In the genomic region with DNA sequence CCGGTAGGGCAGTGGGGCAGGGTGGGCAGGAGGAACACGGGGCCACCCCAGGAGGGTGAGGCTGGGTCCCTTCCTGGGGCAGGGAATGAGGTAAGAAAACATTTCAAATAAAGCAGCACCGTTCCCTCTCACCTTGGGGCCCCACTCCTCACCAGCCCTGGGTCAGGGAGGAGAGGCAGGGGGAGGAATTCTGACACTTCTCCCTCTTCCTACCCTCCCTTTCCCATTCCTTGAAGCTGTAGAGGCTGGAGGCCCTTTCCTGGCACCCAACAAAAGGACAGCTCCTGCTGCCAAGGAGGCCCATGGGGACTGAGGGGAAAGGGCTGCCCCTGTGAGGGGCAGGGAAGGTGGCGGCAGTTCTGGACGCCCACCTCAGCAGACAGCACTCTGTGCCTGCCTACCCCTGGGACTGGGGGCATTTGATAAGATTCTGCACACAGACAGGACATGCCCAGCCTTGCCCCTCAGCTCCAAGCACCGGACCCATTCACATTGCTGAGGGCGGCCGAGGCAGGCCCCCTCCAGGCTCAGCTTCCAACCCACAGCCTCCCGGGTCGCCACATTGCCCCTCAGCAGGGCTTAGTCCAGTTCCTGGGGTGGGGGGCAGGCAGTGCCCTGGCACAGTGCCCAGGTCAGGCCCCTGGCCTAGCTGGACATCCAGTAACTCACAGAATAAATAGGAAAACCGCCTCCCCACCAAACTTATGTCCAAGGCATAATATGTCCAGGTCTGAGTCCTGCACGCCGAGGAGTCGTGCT, we compare ENCODE assay signal across 22 cellular contexts. TPM values are rescaled to one million over a fixed set of nuclear protein-coding genes. Genes with fewer than 3 reads are reported as not detected.
DNase-seq lines count a peak whose midpoint lies in the region; TF ChIP-seq lines count a peak whose summit lies in the region.
"Had no signal": no experiment of that assay in that cellular context is flagged by ENCODE, and none has a peak within 500 bp of the region (broad histone marks: within the 10 kb centered on the region; RNA-seq: fewer than 3 reads in every experiment).

No MANE protein-coding gene starts in this region.

- H3K4me1 ChIP-seq in HUES6 (ENCODE audit: control insufficient read depth, insufficient read depth, low read length), result peaks cover 28% of the 10 kb centered on the region
- peaks cover 15% of the 10 kb centered on the region for H3K4me1 ChIP-seq in endodermal cell (ENCODE audit: control insufficient read depth, insufficient read depth, low read length)
- H3K4me1 ChIP-seq in trophoblast cell (ENCODE audit: control insufficient read depth in 1 of 2, insufficient read depth in 2 of 2, low read length in 2 of 2), result peaks cover 31 to 42% of the 10 kb centered on the region in 2 experiments
- peaks cover 12% of the 10 kb centered on the region for H3K4me1 ChIP-seq in CD8-positive, alpha-beta memory T cell (ENCODE audit: insufficient read depth, low read length)

- H3K4me3 ChIP-seq in HUES6 (ENCODE audit: low read depth, low read length), result no peak overlapping the region
- H3K4me3 ChIP-seq in endodermal cell (ENCODE audit: low read length), result no peak overlapping the region
- no peak overlapping the region for H3K4me3 ChIP-seq in trophoblast cell (ENCODE audit: low read depth, low read length)
- no peak overlapping the region for H3K4me3 ChIP-seq in CD8-positive, alpha-beta memory T cell (ENCODE audit: low read length)
- H3K4me3 ChIP-seq: upper lobe of right lung had no signal

- H3K27ac ChIP-seq in HUES6 (ENCODE audit: low read depth, low read length) (no peak overlapping the region), endodermal cell (ENCODE audit: low read depth, low read length) (peak overlapping the region; percentile 30), trophoblast cell (ENCODE audit: low read depth, low read length) (peak overlapping the region; percentile 79)
- H3K27ac ChIP-seq in CD8-positive, alpha-beta memory T cell (ENCODE audit: low read depth, low read length), result no peak overlapping the region
- H3K27ac ChIP-seq: HL-60, upper lobe of right lung had no signal

- H3K4me3 Mint-ChIP-seq in activated CD4-positive, alpha-beta T cell treated with anti-CD3 and anti-CD28 coated beads, Interleukin-2, amount 10 ng/mL, durations not matched to agents 7 days and 5 days, result no peak overlapping the region
- H3K4me3 Mint-ChIP-seq in endodermal cell, result no peak overlapping the region
- no peak overlapping the region for H3K4me3 Mint-ChIP-seq in CD8-positive, alpha-beta memory T cell
- H3K4me3 Mint-ChIP-seq: activated naive CD8-positive, alpha-beta T cell treated with anti-CD3 and anti-CD28 coated beads for 36 hours; CD4-positive, CD25-positive, alpha-beta regulatory T cell had no signal

- peak overlapping the region; percentile 34 for H3K18ac ChIP-seq in trophoblast cell (ENCODE audit: low read length)

- H3K23ac ChIP-seq in trophoblast cell (ENCODE audit: low read length), result no peak overlapping the region

- H3K27me3 Mint-ChIP-seq in activated CD4-positive, alpha-beta T cell treated with anti-CD3 and anti-CD28 coated beads, Interleukin-2, amount 10 ng/mL, durations not matched to agents 7 days and 5 days, result no peaks in the 10 kb centered on the region
- H3K27me3 Mint-ChIP-seq in endodermal cell (ENCODE audit: insufficient read depth), result no peaks in the 10 kb centered on the region
- H3K27me3 Mint-ChIP-seq in CD8-positive, alpha-beta memory T cell, result no peaks in the 10 kb centered on the region
- H3K27me3 Mint-ChIP-seq: activated naive CD8-positive, alpha-beta T cell treated with anti-CD3 and anti-CD28 coated beads for 36 hours; CD4-positive, CD25-positive, alpha-beta regulatory T cell had no signal

- H3K14ac ChIP-seq in trophoblast cell (ENCODE audit: low read length), result peak overlapping the region; percentile 59

- peaks cover 15% of the 10 kb centered on the region for H3K79me1 ChIP-seq in trophoblast cell (ENCODE audit: low read length)

- no peak overlapping the region for H3K4me2 ChIP-seq in trophoblast cell (ENCODE audit: low read length)

- peak overlapping the region; percentile 49 for H4K91ac ChIP-seq in trophoblast cell (ENCODE audit: low read depth, low read length)

- POLR2A ChIA-PET in activated CD4-positive, alpha-beta T cell treated with anti-CD3 and anti-CD28 coated beads, Interleukin-2, amount 10 ng/mL, durations not matched to agents 7 days and 5 days (lab: Charles Lee), result no interaction called here
- POLR2A ChIA-PET in CD8-positive, alpha-beta memory T cell (lab: Charles Lee), result no interaction called here

- H2BK120ac ChIP-seq in trophoblast cell (ENCODE audit: insufficient read depth, low read length, poor library complexity), result no peak overlapping the region

- peak overlapping the region; percentile 16 for H4K12ac ChIP-seq in trophoblast cell (ENCODE audit: low read depth, low read length)

- TF ChIP-seq CTCF in endodermal cell (conservative IDR thresholded peaks at IDR 0.05), result no peak

- H3K9ac ChIP-seq in HUES6 (ENCODE audit: low read length) (peak overlapping the region; percentile 27), endodermal cell (ENCODE audit: extremely low read depth, low read length, poor library complexity, severe bottlenecking) (no peak overlapping the region), trophoblast cell (ENCODE audit: low read length) (peak overlapping the region; percentile 11)

- WGBS in endodermal cell (ENCODE audit: insufficient coverage in 1 of 2, insufficient read length in 1 of 2), 2 experiments, result 91 to 96% methylated on average over 10 to 14 of the region's 14 CpGs
- WGBS in trophoblast cell (ENCODE audit: extremely low coverage, insufficient coverage, insufficient read length), result no CpG with 5 or more reads among the region's 14 CpGs

- peak overlapping the region; percentile 18 for H4K8ac ChIP-seq in trophoblast cell (ENCODE audit: low read depth, low read length)

- H2BK5ac ChIP-seq in trophoblast cell (ENCODE audit: low read depth, low read length, poor library complexity), result peak overlapping the region; percentile 52

- H3K9me3 Mint-ChIP-seq in activated CD4-positive, alpha-beta T cell treated with anti-CD3 and anti-CD28 coated beads, Interleukin-2, amount 10 ng/mL, durations not matched to agents 7 days and 5 days, result no peaks in the 10 kb centered on the region
- H3K9me3 Mint-ChIP-seq in endodermal cell, result no peaks in the 10 kb centered on the region
- no peaks in the 10 kb centered on the region for H3K9me3 Mint-ChIP-seq in CD8-positive, alpha-beta memory T cell
- H3K9me3 Mint-ChIP-seq: activated naive CD8-positive, alpha-beta T cell treated with anti-CD3 and anti-CD28 coated beads for 36 hours; CD4-positive, CD25-positive, alpha-beta regulatory T cell had no signal

- H2AK5ac ChIP-seq in trophoblast cell (ENCODE audit: low read length), result peak overlapping the region; percentile 23

- H2BK12ac ChIP-seq in trophoblast cell (ENCODE audit: low read length), result no peak overlapping the region

- DNase-seq in activated CD4-positive, alpha-beta T cell treated with anti-CD3 and anti-CD28 coated beads, Interleukin-2, amount 10 ng/mL, durations not matched to agents 7 days and 5 days, result no peak
- no peak for DNase-seq in activated CD4-positive, alpha-beta T cell treated with anti-CD3 and anti-CD28 coated beads for 48 hours
- DNase-seq in endodermal cell (no peak), trophoblast cell (no peak), NCI-H2029 treated with DMSO at 0.1 percent for 48 hours (lab: John Stamatoyannopoulos, UW) (no peak)
- DNase-seq in activated CD4-positive, CD25-positive, alpha-beta regulatory T cell (lab: John Stamatoyannopoulos, UW), result no peak
- DNase-seq in CD8-positive, alpha-beta memory T cell, result no peak
- DNase-seq: activated CD8-positive, alpha-beta memory T cell treated with anti-CD3 and anti-CD28 coated beads, Interleukin-2, amount 50 U/mL, for 4 hours; activated naive CD8-positive, alpha-beta T cell treated with anti-CD3 and anti-CD28 coated beads for 36 hours; CD4-positive, CD25-positive, alpha-beta regulatory T cell; central memory CD4-positive, alpha-beta T cell; effector memory CD4-positive, alpha-beta T cell; hypothalamus; Kasumi-1; left colon; NCI-H1417; stimulated activated CD4-positive, alpha-beta T cell treated with anti-CD3 and anti-CD28 coated beads, Interleukin-4, amount 100 ng/mL, for 4 hours; T-helper 1 cell; upper lobe of right lung had no signal

- H3K36me3 ChIP-seq in HUES6 (ENCODE audit: control insufficient read depth, insufficient read depth, low read length) (peaks cover 71% of the 10 kb centered on the region), endodermal cell (ENCODE audit: control insufficient read depth, insufficient read depth, low read length) (peaks cover 70% of the 10 kb centered on the region), trophoblast cell (ENCODE audit: control insufficient read depth in 1 of 2, insufficient read depth in 2 of 2, low read length in 2 of 2) (peaks cover 57 to 71% of the 10 kb centered on the region in 2 experiments)
- peaks cover 36% of the 10 kb centered on the region for H3K36me3 ChIP-seq in CD8-positive, alpha-beta memory T cell (ENCODE audit: insufficient read depth, low read length)

- H3K4me1 Mint-ChIP-seq in activated CD4-positive, alpha-beta T cell treated with anti-CD3 and anti-CD28 coated beads, Interleukin-2, amount 10 ng/mL, durations not matched to agents 7 days and 5 days, result peaks cover 34% of the 10 kb centered on the region
- peaks cover 24% of the 10 kb centered on the region for H3K4me1 Mint-ChIP-seq in endodermal cell
- H3K4me1 Mint-ChIP-seq in CD8-positive, alpha-beta memory T cell, result peaks cover 18 to 25% (median 23%) of the 10 kb centered on the region in 3 donors

- H3K27me3 ChIP-seq in HUES6 (ENCODE audit: control insufficient read depth, insufficient read depth, low read length) (no peaks in the 10 kb centered on the region), endodermal cell (ENCODE audit: control insufficient read depth, insufficient read depth, low read length, poor library complexity, severe bottlenecking) (no peaks in the 10 kb centered on the region), trophoblast cell (ENCODE audit: insufficient read depth, low read length) (no peaks in the 10 kb centered on the region)
- no peaks in the 10 kb centered on the region for H3K27me3 ChIP-seq in CD8-positive, alpha-beta memory T cell (ENCODE audit: insufficient read depth, low read length, poor library complexity, severe bottlenecking)
- H3K27me3 ChIP-seq: upper lobe of right lung had no signal

- CTCF ChIA-PET in activated CD4-positive, alpha-beta T cell treated with anti-CD3 and anti-CD28 coated beads, Interleukin-2, amount 10 ng/mL, durations not matched to agents 7 days and 5 days (lab: Charles Lee), result interaction anchor here (9.6 kb wide), 1 partner anchor 17 kb away, joined by 55 read pairs; no protein-coding TSS in a partner anchor
- CTCF ChIA-PET in CD8-positive, alpha-beta memory T cell (lab: Charles Lee), result interaction anchor here (1.2 kb wide), 1 partner anchor 11 kb away, joined by 3 read pairs; no protein-coding TSS in a partner anchor

- peaks cover 11% of the 10 kb centered on the region for H3K79me2 ChIP-seq in trophoblast cell (ENCODE audit: control insufficient read depth, insufficient read depth, low read length, poor library complexity)

- H3K9me3 ChIP-seq in HUES6 (ENCODE audit: control insufficient read depth, insufficient read depth, low read depth, low read length) (no peaks in the 10 kb centered on the region), endodermal cell (ENCODE audit: control insufficient read depth, low read length) (no peaks in the 10 kb centered on the region), trophoblast cell (ENCODE audit: insufficient read depth, low read depth, low read length) (no peaks in the 10 kb centered on the region)
- no peaks in the 10 kb centered on the region for H3K9me3 ChIP-seq in CD8-positive, alpha-beta memory T cell (ENCODE audit: low read length)
- H3K9me3 ChIP-seq: upper lobe of right lung had no signal

- H3K4ac ChIP-seq in trophoblast cell (ENCODE audit: low read depth, low read length), result peak overlapping the region; percentile 17

- H3K27ac Mint-ChIP-seq in activated CD4-positive, alpha-beta T cell treated with anti-CD3 and anti-CD28 coated beads, Interleukin-2, amount 10 ng/mL, durations not matched to agents 7 days and 5 days, result peak overlapping the region; percentile 19
- H3K27ac Mint-ChIP-seq in endodermal cell, result no peak overlapping the region
- H3K27ac Mint-ChIP-seq in CD8-positive, alpha-beta memory T cell, result peak overlapping the region in 1 of 8 donors; percentile 45
- H3K27ac Mint-ChIP-seq: activated naive CD8-positive, alpha-beta T cell treated with anti-CD3 and anti-CD28 coated beads for 36 hours; CD4-positive, CD25-positive, alpha-beta regulatory T cell had no signal

- H2AFZ ChIP-seq in trophoblast cell (ENCODE audit: insufficient read depth, low read length, poor library complexity), result no peak overlapping the region

- H3K36me3 Mint-ChIP-seq in activated CD4-positive, alpha-beta T cell treated with anti-CD3 and anti-CD28 coated beads, Interleukin-2, amount 10 ng/mL, durations not matched to agents 7 days and 5 days (ENCODE audit: low read depth), result peaks cover 56% of the 10 kb centered on the region
- H3K36me3 Mint-ChIP-seq in endodermal cell (ENCODE audit: low read depth), result peaks cover 56% of the 10 kb centered on the region
- H3K36me3 Mint-ChIP-seq in CD8-positive, alpha-beta memory T cell, result peaks cover 0 to 78% (median 12%) of the 10 kb centered on the region in 3 donors

RNA-seq across cellular contexts. Expression of a gene that starts 6.2 kb away (rescaled TPM):
- total RNA-seq in activated CD4-positive, alpha-beta T cell treated with anti-CD3 and anti-CD28 coated beads, Interleukin-2, amount 10 ng/mL, durations not matched to agents 7 days and 5 days, result 100 to 1,000 TPM; 110 to 112 TPM
- total RNA-seq in endodermal cell, result 100 to 1,000 TPM; 118 to 144 TPM
- polyA plus RNA-seq in endodermal cell (2013, experiment 1 of 2), result 72.4 TPM
- polyA plus RNA-seq in endodermal cell (2013, experiment 2 of 2), result 72.5 TPM
- polyA plus RNA-seq in trophoblast cell (2013), result 78.0 and 80.6 TPM in 2 replicates
- 100 to 1,000 TPM in 1 of 2 experiments, 10 to 100 TPM in 1; 96.6 to 111 TPM for total RNA-seq in CD8-positive, alpha-beta memory T cell
- polyA plus RNA-seq in CD8-positive, alpha-beta memory T cell, result 15.4 TPM

RNA-seq across cellular contexts. Expression of a gene that starts 6.7 kb away (rescaled TPM):
- 10 to 100 TPM; 36.6 to 37.1 TPM for total RNA-seq in activated CD4-positive, alpha-beta T cell treated with anti-CD3 and anti-CD28 coated beads, Interleukin-2, amount 10 ng/mL, durations not matched to agents 7 days and 5 days
- 10 to 100 TPM; 28.8 to 33.1 TPM for total RNA-seq in endodermal cell
- 43.4 TPM for polyA plus RNA-seq in endodermal cell (2013, experiment 1 of 2)
- polyA plus RNA-seq in endodermal cell (2013, experiment 2 of 2), result 38.5 TPM
- 36.3 and 39.2 TPM in 2 replicates for polyA plus RNA-seq in trophoblast cell (2013)
- 10 to 100 TPM; 20.8 to 22.5 TPM for total RNA-seq in CD8-positive, alpha-beta memory T cell
- polyA plus RNA-seq in CD8-positive, alpha-beta memory T cell, result 37.5 TPM

RNA-seq across cellular contexts. Expression of a gene that starts 23.0 kb away (rescaled TPM):
- under 1 TPM in 1 of 2 experiments, not detected in 1; 0.30 TPM for total RNA-seq in activated CD4-positive, alpha-beta T cell treated with anti-CD3 and anti-CD28 coated beads, Interleukin-2, amount 10 ng/mL, durations not matched to agents 7 days and 5 days
- under 1 TPM in 1 of 2 donors, not detected in 1; 0.53 TPM for total RNA-seq in endodermal cell
- polyA plus RNA-seq in endodermal cell (2013, experiment 1 of 2), result not detected
- polyA plus RNA-seq in endodermal cell (2013, experiment 2 of 2), result 0.33 TPM
- polyA plus RNA-seq in trophoblast cell (2013), result 0.30 and 0.35 TPM in 2 replicates
- under 1 TPM in 1 of 2 experiments, not detected in 1; 0.11 TPM for total RNA-seq in CD8-positive, alpha-beta memory T cell
- polyA plus RNA-seq in CD8-positive, alpha-beta memory T cell, result 0.10 TPM
- total RNA-seq: A172; activated naive CD8-positive, alpha-beta T cell treated with anti-CD3 and anti-CD28 coated beads for 36 hours; CD4-positive, CD25-positive, alpha-beta regulatory T cell; upper lobe of right lung had no signal

RNA-seq across cellular contexts. Expression of a gene that starts 26.0 kb away (rescaled TPM):
- total RNA-seq in activated CD4-positive, alpha-beta T cell treated with anti-CD3 and anti-CD28 coated beads, Interleukin-2, amount 10 ng/mL, durations not matched to agents 7 days and 5 days, result 100 to 1,000 TPM; 186 to 195 TPM
- total RNA-seq in endodermal cell, result 10 to 100 TPM; 62.0 to 89.9 TPM
- polyA plus RNA-seq in endodermal cell (2013, experiment 1 of 2), result 51.0 TPM
- 48.4 TPM for polyA plus RNA-seq in endodermal cell (2013, experiment 2 of 2)
- 57.0 and 58.2 TPM in 2 replicates for polyA plus RNA-seq in trophoblast cell (2013)
- 100 to 1,000 TPM; 186 to 199 TPM for total RNA-seq in CD8-positive, alpha-beta memory T cell
- 78.0 TPM for polyA plus RNA-seq in CD8-positive, alpha-beta memory T cell

RNA-seq across cellular contexts. Expression of a gene that starts 51.8 kb away (rescaled TPM):
- total RNA-seq in activated CD4-positive, alpha-beta T cell treated with anti-CD3 and anti-CD28 coated beads, Interleukin-2, amount 10 ng/mL, durations not matched to agents 7 days and 5 days, result 10 to 100 TPM; 15.1 to 16.4 TPM
- total RNA-seq in endodermal cell, result 10 to 100 TPM; 20.9 to 23.4 TPM
- 10.5 TPM for polyA plus RNA-seq in endodermal cell (2013, experiment 1 of 2)
- polyA plus RNA-seq in endodermal cell (2013, experiment 2 of 2), result 12.0 TPM
- polyA plus RNA-seq in trophoblast cell (2013), result 11.6 and 11.7 TPM in 2 replicates
- total RNA-seq in CD8-positive, alpha-beta memory T cell, result 10 to 100 TPM; 16.2 to 16.5 TPM
- polyA plus RNA-seq in CD8-positive, alpha-beta memory T cell, result not detected

Comparison
In these comparisons a context has a peak if more than half of its experiments do, and no peak if none do; other contexts are left out.
1. H3K27ac ChIP-seq: peak in endodermal cell (single experiment) and trophoblast cell (single experiment); none in HUES6 (single experiment) and CD8-positive, alpha-beta memory T cell (single experiment).